Comparison of ENCODE assay signal across 27 cellular contexts in the genomic region with DNA sequence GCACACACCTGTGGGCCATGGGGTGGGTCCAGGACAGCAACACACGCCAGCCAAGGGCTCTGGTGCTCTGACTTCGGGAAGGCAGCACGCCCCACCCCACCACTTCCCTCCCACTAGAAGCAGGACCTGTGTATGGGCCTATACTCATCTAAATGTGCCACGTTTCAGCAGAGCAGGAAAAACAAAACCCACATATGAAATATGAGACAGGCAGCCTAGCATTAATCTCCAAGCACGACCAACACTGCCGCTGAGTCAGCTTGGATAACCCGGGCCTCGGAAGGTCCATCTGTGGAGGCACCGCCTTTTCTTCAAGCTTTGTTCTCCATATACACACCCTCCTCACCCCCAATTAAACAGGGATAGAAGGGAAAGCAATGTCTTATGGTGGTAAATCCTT.
DNase-seq lines count a peak whose midpoint lies in the region; ATAC-seq and TF ChIP-seq lines count a peak whose summit lies in the region.
"Had no signal": no experiment of that assay in that cellular context is flagged by ENCODE, and none has a peak within 500 bp of the region (broad histone marks: within the 10 kb centered on the region; RNA-seq: fewer than 3 reads in every experiment).

No MANE protein-coding gene starts in this region.

- peak; percentile 28 for DNase-seq in MCF 10A (ENCODE audit: unreplicated experiment)
- DNase-seq in breast epithelium (ENCODE audit: low spot score in 2 of 2) = no peak
- DNase-seq in brain microvascular endothelial cell = peak; percentile 60
- no peak for DNase-seq in left lung
- DNase-seq in thyroid gland = no peak
- no peak for DNase-seq in G401 (ENCODE audit: low spot score)
- no peak for DNase-seq in COLO829 (ENCODE audit: low spot score)
- DNase-seq: 8988T; activated B cell treated with CpG ODN at 0.5 μM for 24 hours; activated CD8-positive, alpha-beta T cell treated with anti-CD3 and anti-CD28 coated beads, Interleukin-2, amount 10 ng/mL, durations not matched to agents 7 days and 5 days; activated T-cell treated with anti-CD3 and anti-CD28 coated beads, Interleukin-2, amount 50 U/mL, for 4 hours; GDM1; heart right ventricle; islet precursor cell; Karpas-422; mammary epithelial cell; naive B cell; NCI-H1436; NCI-H345; psoas muscle; Right ventricle myocardium superior; stimulated activated CD4-positive, alpha-beta T cell treated with anti-CD3 and anti-CD28 coated beads, Interleukin-12 subunit alpha, Interleukin-12 subunit beta, amount 100 ng/mL, for 4 hours; T-helper 17 cell had no signal

- H3K9me3 Mint-ChIP-seq in MCF 10A (ENCODE audit: unreplicated experiment) = no peaks in the 10 kb centered on the region
- H3K9me3 Mint-ChIP-seq: activated B cell treated with CpG ODN at 0.5 μM for 24 hours; activated naive CD4-positive, alpha-beta T cell treated with anti-CD3 and anti-CD28 coated beads, Interleukin-2, amount 50 U/mL, for 72 hours; activated T-cell treated with anti-CD3 and anti-CD28 coated beads, Interleukin-2, amount 50 U/mL, for 4 hours; naive B cell had no signal

- H3K4me3 Mint-ChIP-seq in MCF 10A (ENCODE audit: unreplicated experiment) = no peak overlapping the region
- H3K4me3 Mint-ChIP-seq: activated B cell treated with CpG ODN at 0.5 μM for 24 hours; activated CD8-positive, alpha-beta T cell treated with anti-CD3 and anti-CD28 coated beads, Interleukin-2, amount 10 ng/mL, durations not matched to agents 7 days and 5 days; activated T-cell treated with anti-CD3 and anti-CD28 coated beads, Interleukin-2, amount 50 U/mL, for 4 hours; naive B cell; T-helper 17 cell had no signal

- BruUV-seq in MCF 10A (replicated peaks; lab: Mats Ljungman, UMichigan) = no TSS peak

- intact Hi-C loops in MCF 10A (cut with micrococcal nuclease) (no loop called here), breast epithelium (cut with DNase I; ENCODE audit: low total_unique reads) (no loop called here), left lung (cut with DNase I) (no loop called here), thyroid gland (cut with DNase I) (no loop called here)

- H3K9me3 ChIP-seq in breast epithelium (no peaks in the 10 kb centered on the region), left lung (no peaks in the 10 kb centered on the region), thyroid gland (no peaks in the 10 kb centered on the region)
- H3K9me3 ChIP-seq: BLaER1, heart right ventricle, psoas muscle, suprapubic skin had no signal

- H3K4me1 ChIP-seq in breast epithelium (no peaks in the 10 kb centered on the region), left lung (no peaks in the 10 kb centered on the region), thyroid gland (no peaks in the 10 kb centered on the region)
- H3K4me1 ChIP-seq: psoas muscle, suprapubic skin had no signal

- no peaks in the 10 kb centered on the region for H3K36me3 Mint-ChIP-seq in MCF 10A (ENCODE audit: insufficient read depth, unreplicated experiment)
- H3K36me3 Mint-ChIP-seq: activated naive CD4-positive, alpha-beta T cell treated with anti-CD3 and anti-CD28 coated beads, Interleukin-2, amount 50 U/mL, for 72 hours; naive B cell had no signal

- H3K27me3 ChIP-seq in breast epithelium (no peaks in the 10 kb centered on the region), brain microvascular endothelial cell (replicated peaks) (no peaks in the 10 kb centered on the region), left lung (peaks cover 0 to 4% of the 10 kb centered on the region in 2 donors), thyroid gland (no peaks in the 10 kb centered on the region)
- H3K27me3 ChIP-seq: BLaER1, suprapubic skin had no signal

- H3K4me3 ChIP-seq in breast epithelium (no peak overlapping the region), brain microvascular endothelial cell (ENCODE audit: low read depth, low read length) (no peak overlapping the region), left lung (no peak overlapping the region), thyroid gland (replicated peaks in 1 of 3) (no peak overlapping the region)
- H3K4me3 ChIP-seq: BLaER1, heart right ventricle, psoas muscle, suprapubic skin had no signal

- TF ChIP-seq POLR2A in breast epithelium (IDR thresholded peaks at IDR 0.05) (no peak), thyroid gland (IDR thresholded peaks at IDR 0.05) (no peak)

- POLR2A ChIA-PET in MCF 10A (lab: Yijun Ruan, JAX) = no interaction called here

- in situ Hi-C loops in brain microvascular endothelial cell (cut with HindIII; ENCODE audit: low pct_ligation_motif_present, low sequenced_read_pairs) = no loop called here
- in situ Hi-C loops in G401 (cut with HindIII; ENCODE audit: low sequenced_read_pairs) = no loop called here

- no peak for TF ChIP-seq CTCF in MCF 10A (IDR thresholded peaks at IDR 0.05; ENCODE audit: unreplicated experiment)
- TF ChIP-seq CTCF in breast epithelium (IDR thresholded peaks at IDR 0.05) = no peak
- no peak for TF ChIP-seq CTCF in brain microvascular endothelial cell (IDR thresholded peaks at IDR 0.05; ENCODE audit: low read depth, low read length, missing control alignments)
- TF ChIP-seq CTCF in left lung (IDR thresholded peaks at IDR 0.05) = no peak
- no peak for TF ChIP-seq CTCF in thyroid gland (IDR thresholded peaks at IDR 0.05)

- CTCF ChIA-PET in MCF 10A (lab: Yijun Ruan, JAX) = no interaction called here

- whole genome bisulfite sequencing in thyroid gland, 2 donors = 85 to 89% methylated on average over 9 of the region's 9 CpGs

- ATAC-seq in left lung (peak; percentile 41), HG03439 (IDR thresholded peaks at IDR 0.05; ENCODE audit: unreplicated experiment) (no peak)
- ATAC-seq: activated CD8-positive, alpha-beta T cell treated with anti-CD3 and anti-CD28 coated beads, Interleukin-2, amount 10 ng/mL, durations not matched to agents 7 days and 5 days; activated naive CD4-positive, alpha-beta T cell treated with anti-CD3 and anti-CD28 coated beads, Interleukin-2, amount 50 U/mL, for 72 hours; activated T-cell treated with anti-CD3 and anti-CD28 coated beads, Interleukin-2, amount 50 U/mL, for 4 hours; heart right ventricle; psoas muscle; T-helper 17 cell had no signal

- peaks cover 5% of the 10 kb centered on the region for H3K4me1 Mint-ChIP-seq in MCF 10A (ENCODE audit: insufficient read depth, unreplicated experiment)
- H3K4me1 Mint-ChIP-seq: activated B cell treated with CpG ODN at 0.5 μM for 24 hours, naive B cell had no signal

- H3K27ac ChIP-seq in breast epithelium (no peak overlapping the region), brain microvascular endothelial cell (no peak overlapping the region), left lung (no peak overlapping the region), thyroid gland (no peak overlapping the region)
- H3K27ac ChIP-seq: BLaER1, heart right ventricle, psoas muscle, suprapubic skin had no signal

- H3K27me3 Mint-ChIP-seq in MCF 10A (ENCODE audit: insufficient read depth, unreplicated experiment) = no peaks in the 10 kb centered on the region

- H3K36me3 ChIP-seq in breast epithelium (no peaks in the 10 kb centered on the region), brain microvascular endothelial cell (replicated peaks) (no peaks in the 10 kb centered on the region), left lung (no peaks in the 10 kb centered on the region), thyroid gland (no peaks in the 10 kb centered on the region)
- H3K36me3 ChIP-seq: BLaER1, heart right ventricle, suprapubic skin had no signal

- H3K27ac Mint-ChIP-seq in MCF 10A (ENCODE audit: low read depth, unreplicated experiment) = no peak overlapping the region
- H3K27ac Mint-ChIP-seq: activated B cell treated with CpG ODN at 0.5 μM for 24 hours; activated CD8-positive, alpha-beta T cell treated with anti-CD3 and anti-CD28 coated beads, Interleukin-2, amount 10 ng/mL, durations not matched to agents 7 days and 5 days; activated naive CD4-positive, alpha-beta T cell treated with anti-CD3 and anti-CD28 coated beads, Interleukin-2, amount 50 U/mL, for 72 hours; T-helper 17 cell had no signal

Comparison
In these comparisons a context has a peak if more than half of its experiments do, and no peak if none do; other contexts are left out.
1. DNase-seq: peak in MCF 10A (single experiment) and brain microvascular endothelial cell (single experiment); none in breast epithelium (0 of 2), left lung (0 of 2), thyroid gland (0 of 2), G401 (single experiment) and COLO829 (single experiment).